23 cellular contexts compared by ENCODE assay signal in the genomic region with DNA sequence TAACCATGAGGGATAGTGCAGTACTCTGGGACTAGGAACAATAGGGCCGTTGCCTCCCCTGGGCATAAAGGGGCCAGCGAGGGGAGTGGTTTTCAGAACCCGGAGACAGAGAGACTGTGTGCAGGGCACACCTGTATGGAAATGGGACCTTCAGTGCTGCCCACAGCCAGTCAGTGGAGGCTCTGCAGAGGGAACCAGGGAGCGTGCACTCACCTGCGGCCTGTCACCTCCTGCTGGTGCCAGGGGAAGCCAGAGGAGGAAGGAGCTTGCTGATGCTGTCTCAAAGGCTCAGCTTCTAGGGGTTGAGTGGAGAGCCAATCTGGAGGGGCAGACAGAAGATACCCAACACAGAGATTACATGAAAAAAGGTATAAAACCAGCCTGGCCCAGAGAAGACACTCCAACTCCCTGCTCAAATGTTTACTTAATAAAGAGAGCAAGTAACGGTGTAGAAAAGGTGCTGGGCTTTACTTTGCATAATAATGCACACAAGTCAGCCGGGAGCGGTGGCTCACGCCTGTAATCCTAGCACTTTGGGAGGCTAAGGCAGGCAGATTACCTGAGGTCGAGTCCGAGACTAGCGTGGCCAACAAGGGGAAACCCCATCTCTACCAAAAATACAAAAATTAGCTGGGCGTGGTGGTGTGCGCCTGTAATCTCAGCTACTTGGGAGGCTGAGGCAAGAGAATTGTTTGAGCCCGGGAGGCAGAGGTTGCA. TPM values are rescaled to one million over a fixed set of nuclear protein-coding genes. Genes with fewer than 3 reads are reported as not detected.
A peak's percentile ranks its signal among the peaks of the same experiment; 100 is the strongest.
DNase-seq lines count a peak whose midpoint lies in the region; ATAC-seq and TF ChIP-seq lines count a peak whose summit lies in the region.
"Had no signal": no experiment of that assay in that cellular context is flagged by ENCODE, and none has a peak within 500 bp of the region (broad histone marks: within the 10 kb centered on the region; RNA-seq: fewer than 3 reads in every experiment).

No MANE protein-coding gene starts in this region.

- H3K36me3 Mint-ChIP-seq in mesothelial cell of epicardium (no peaks in the 10 kb centered on the region), endothelial cell (ENCODE audit: low read depth, unreplicated experiment) (no peaks in the 10 kb centered on the region)
- H3K36me3 Mint-ChIP-seq: activated naive CD8-positive, alpha-beta T cell had no signal

- no peaks in the 10 kb centered on the region for H3K4me1 ChIP-seq in spleen
- H3K4me1 ChIP-seq: A549, BLaER1, Peyer's patch had no signal

- no peak for TF ChIP-seq CTCF in mesothelial cell of epicardium (IDR thresholded peaks at IDR 0.05; ENCODE audit: unreplicated experiment)
- TF ChIP-seq CTCF in spleen (IDR thresholded peaks at IDR 0.05 in 8 of 11, conservative IDR thresholded peaks at IDR 0.05 in 3 of 11), result no peak
- no peak for TF ChIP-seq CTCF in endothelial cell (IDR thresholded peaks at IDR 0.05; ENCODE audit: unreplicated experiment)

- intact Hi-C loops in spleen (cut with DNase I; ENCODE audit: low total_unique reads), result no loop called here

- no peaks in the 10 kb centered on the region for H3K36me3 ChIP-seq in spleen
- H3K36me3 ChIP-seq: BLaER1, Peyer's patch had no signal

- H3K4me3 Mint-ChIP-seq in mesothelial cell of epicardium, result no peak overlapping the region
- H3K4me3 Mint-ChIP-seq in endothelial cell (ENCODE audit: unreplicated experiment), result no peak overlapping the region
- H3K4me3 Mint-ChIP-seq: activated naive CD8-positive, alpha-beta T cell; activated T-cell treated with anti-CD3 and anti-CD28 coated beads, Interleukin-2, amount 50 U/mL, for 72 hours; endodermal cell; IgD-negative memory B cell had no signal

- 86 to 91% (median 87%) methylated on average over 15 of the region's 15 CpGs for WGBS in spleen, 5 donors

- no peak overlapping the region for H3K27ac Mint-ChIP-seq in mesothelial cell of epicardium
- H3K27ac Mint-ChIP-seq in endothelial cell (ENCODE audit: unreplicated experiment), result no peak overlapping the region
- H3K27ac Mint-ChIP-seq: activated naive CD8-positive, alpha-beta T cell; activated T-cell treated with anti-CD3 and anti-CD28 coated beads, Interleukin-2, amount 50 U/mL, for 72 hours; endodermal cell; IgD-negative memory B cell had no signal

- H3K9me3 ChIP-seq in spleen, result no peaks in the 10 kb centered on the region
- H3K9me3 ChIP-seq: A549, BLaER1, Peyer's patch had no signal

- no peak for TF ChIP-seq POLR2A in spleen (IDR thresholded peaks at IDR 0.05)

- DNase-seq in COR-L47 (lab: John Stamatoyannopoulos, UW), result peak; percentile 67
- peak; percentile 87 for DNase-seq in NCI-H1436 (lab: John Stamatoyannopoulos, UW)
- peak; percentile 62 for DNase-seq in NCI-H2196 (lab: John Stamatoyannopoulos, UW; ENCODE audit: unreplicated experiment)
- peak; percentile 10 for DNase-seq in SW480 (ENCODE audit: low spot score)
- DNase-seq in mesothelial cell of epicardium (ENCODE audit: low spot score in 2 of 2, unreplicated experiment in 2 of 2), result no peak
- no peak for DNase-seq in spleen
- DNase-seq in endothelial cell (ENCODE audit: low spot score), result no peak
- DNase-seq: activated CD4-positive, CD25-positive, alpha-beta regulatory T cell treated with anti-CD3 and anti-CD28 coated beads, Interleukin-2, amount 50 U/mL, for 72 hours; activated CD8-positive, alpha-beta memory T cell treated with anti-CD3 and anti-CD28 coated beads for 24 hours; activated T-cell treated with anti-CD3 and anti-CD28 coated beads, Interleukin-2, amount 50 U/mL, for 72 hours; endodermal cell; NCI-H524 treated with DMSO at 0.1 percent for 48 hours; Peyer's patch; stimulated activated CD4-positive, alpha-beta T cell treated with anti-CD3 and anti-CD28 coated beads, Interleukin-4, amount 100 ng/mL, for 4 hours; T-helper 9 cell had no signal

- ATAC-seq in HG02938 (IDR thresholded peaks at IDR 0.05; ENCODE audit: unreplicated experiment), result no peak
- ATAC-seq: A549; activated T-cell treated with anti-CD3 and anti-CD28 coated beads, Interleukin-2, amount 50 U/mL, for 72 hours; HCT116 had no signal

- H3K27me3 Mint-ChIP-seq in mesothelial cell of epicardium (ENCODE audit: low read depth) (no peaks in the 10 kb centered on the region), endothelial cell (ENCODE audit: unreplicated experiment) (peaks cover 4% of the 10 kb centered on the region)
- H3K27me3 Mint-ChIP-seq: activated naive CD8-positive, alpha-beta T cell had no signal

- H3K9me3 Mint-ChIP-seq in mesothelial cell of epicardium (no peaks in the 10 kb centered on the region), endothelial cell (ENCODE audit: unreplicated experiment) (no peaks in the 10 kb centered on the region)
- H3K9me3 Mint-ChIP-seq: activated T-cell treated with anti-CD3 and anti-CD28 coated beads, Interleukin-2, amount 50 U/mL, for 72 hours; endodermal cell; IgD-negative memory B cell had no signal

- H3K4me3 ChIP-seq in spleen, result no peak overlapping the region
- H3K4me3 ChIP-seq: A549, BLaER1, Peyer's patch, SK-N-MC, smooth muscle cell had no signal

- no peak overlapping the region for H3K27ac ChIP-seq in spleen
- H3K27ac ChIP-seq: A549, BLaER1, Peyer's patch, SK-N-MC had no signal

- H3K4me1 Mint-ChIP-seq in mesothelial cell of epicardium (peaks cover 7% of the 10 kb centered on the region), endothelial cell (ENCODE audit: unreplicated experiment) (no peaks in the 10 kb centered on the region)
- H3K4me1 Mint-ChIP-seq: endodermal cell had no signal

- H3K27me3 ChIP-seq in spleen (replicated peaks in 1 of 7), result peaks cover 0 to 9% (median 0%) of the 10 kb centered on the region in 7 donors
- H3K27me3 ChIP-seq: BLaER1, Peyer's patch had no signal

RNA-seq across cellular contexts. Expression of a gene that starts 35.5 kb away (rescaled TPM):
- total RNA-seq in mesothelial cell of epicardium (42.8 to 43.4 TPM (median 43.3 TPM) in 3 replicates), spleen (10 to 100 TPM; 37.0 to 59.1 (median 51.5) TPM), endothelial cell (ENCODE audit: unreplicated experiment) (41.8 TPM)
- polyA plus RNA-seq in spleen, result 10 to 100 TPM; 13.6 to 19.8 (median 17.0) TPM

Comparison
In these comparisons a context has a peak if more than half of its experiments do, and no peak if none do; other contexts are left out.
1. DNase-seq: peak in COR-L47 (single experiment), NCI-H1436 (single experiment), NCI-H2196 (single experiment) and SW480 (single experiment); none in mesothelial cell of epicardium (0 of 2), spleen (single experiment) and endothelial cell (single experiment).